Comparison of ENCODE assay signal across 21 cellular contexts in genomic region chr2:66303471-66303870, GRCh38.
"Had no signal": no experiment of that assay in that cellular context is flagged by ENCODE, and none has a peak within 500 bp of the region (broad histone marks: within the 10 kb centered on the region; RNA-seq: fewer than 3 reads in every experiment).

No MANE protein-coding gene starts in this region.

- ATAC-seq: activated CD4-positive, CD25-positive, alpha-beta regulatory T cell treated with anti-CD3 and anti-CD28 coated beads, Interleukin-2, amount 50 U/mL, for 24 hours; activated naive CD8-positive, alpha-beta T cell treated with anti-CD3 and anti-CD28 coated beads, Interleukin-2, amount 50 U/mL, for 24 hours; mucosa of descending colon; psoas muscle; right cardiac atrium had no signal

- H3K4me3 Mint-ChIP-seq: activated CD4-positive, alpha-beta T cell treated with anti-CD3 and anti-CD28 coated beads, Interleukin-2, amount 10 ng/mL, durations not matched to agents 7 days and 5 days; activated naive CD4-positive, alpha-beta T cell treated with anti-CD3 and anti-CD28 coated beads, Interleukin-2, amount 10 ng/mL, durations not matched to agents 7 days and 5 days; activated naive CD8-positive, alpha-beta T cell treated with anti-CD3 and anti-CD28 coated beads, Interleukin-2, amount 50 U/mL, for 24 hours; endodermal cell; memory B cell; naive B cell; stimulated activated naive CD8-positive, alpha-beta T cell treated with anti-CD3 and anti-CD28 coated beads, Interleukin-15, Interleukin-2, amounts not matched to agents 100 ng/mL and 50 ng/mL, for 24 hours had no signal

- H3K9me3 Mint-ChIP-seq: activated CD4-positive, alpha-beta T cell treated with anti-CD3 and anti-CD28 coated beads, Interleukin-2, amount 10 ng/mL, durations not matched to agents 7 days and 5 days; activated naive CD8-positive, alpha-beta T cell treated with anti-CD3 and anti-CD28 coated beads, Interleukin-2, amount 50 U/mL, for 24 hours; endodermal cell; memory B cell; stimulated activated naive CD8-positive, alpha-beta T cell treated with anti-CD3 and anti-CD28 coated beads, Interleukin-15, Interleukin-2, amounts not matched to agents 100 ng/mL and 50 ng/mL, for 24 hours had no signal

- H3K36me3 Mint-ChIP-seq: activated naive CD4-positive, alpha-beta T cell treated with anti-CD3 and anti-CD28 coated beads, Interleukin-2, amount 10 ng/mL, durations not matched to agents 7 days and 5 days; memory B cell; naive B cell had no signal

- H3K27me3 Mint-ChIP-seq: activated CD4-positive, alpha-beta T cell treated with anti-CD3 and anti-CD28 coated beads, Interleukin-2, amount 10 ng/mL, durations not matched to agents 7 days and 5 days; activated naive CD4-positive, alpha-beta T cell treated with anti-CD3 and anti-CD28 coated beads, Interleukin-2, amount 10 ng/mL, durations not matched to agents 7 days and 5 days; activated naive CD8-positive, alpha-beta T cell treated with anti-CD3 and anti-CD28 coated beads, Interleukin-2, amount 50 U/mL, for 24 hours; stimulated activated naive CD8-positive, alpha-beta T cell treated with anti-CD3 and anti-CD28 coated beads, Interleukin-15, Interleukin-2, amounts not matched to agents 100 ng/mL and 50 ng/mL, for 24 hours had no signal

- DNase-seq: activated CD4-positive, alpha-beta T cell treated with anti-CD3 and anti-CD28 coated beads, Interleukin-2, amount 10 ng/mL, durations not matched to agents 7 days and 5 days; activated CD8-positive, alpha-beta memory T cell treated with anti-CD3 and anti-CD28 coated beads, Interleukin-2, amount 50 U/mL, for 4 hours; activated effector memory CD4-positive, alpha-beta T cell treated with Interleukin-2 at 50 U/mL for 16 hours; activated naive CD4-positive, alpha-beta T cell treated with anti-CD3 and anti-CD28 coated beads, Interleukin-2, amount 10 ng/mL, durations not matched to agents 7 days and 5 days; activated naive CD8-positive, alpha-beta T cell treated with anti-CD3 and anti-CD28 coated beads, Interleukin-2, amount 50 U/mL, for 24 hours; activated T-cell treated with anti-CD3 and anti-CD28 coated beads, Interleukin-2, amount 50 U/mL, for 48 hours; anterior cingulate cortex; brain microvascular endothelial cell; central memory CD4-positive, alpha-beta T cell; colonic mucosa; endodermal cell; foreskin fibroblast; mucosa of descending colon; naive B cell; psoas muscle; stimulated activated CD4-positive, alpha-beta T cell treated with anti-CD3 and anti-CD28 coated beads, Interleukin-2, amount 100 ng/mL, for 24 hours; transverse colon had no signal

- H3K27ac Mint-ChIP-seq: activated CD4-positive, alpha-beta T cell treated with anti-CD3 and anti-CD28 coated beads, Interleukin-2, amount 10 ng/mL, durations not matched to agents 7 days and 5 days; activated naive CD4-positive, alpha-beta T cell treated with anti-CD3 and anti-CD28 coated beads, Interleukin-2, amount 10 ng/mL, durations not matched to agents 7 days and 5 days; activated naive CD8-positive, alpha-beta T cell treated with anti-CD3 and anti-CD28 coated beads, Interleukin-2, amount 50 U/mL, for 24 hours; endodermal cell; memory B cell; naive B cell; stimulated activated naive CD8-positive, alpha-beta T cell treated with anti-CD3 and anti-CD28 coated beads, Interleukin-15, Interleukin-2, amounts not matched to agents 100 ng/mL and 50 ng/mL, for 24 hours had no signal

- H3K4me1 Mint-ChIP-seq: activated CD4-positive, alpha-beta T cell treated with anti-CD3 and anti-CD28 coated beads, Interleukin-2, amount 10 ng/mL, durations not matched to agents 7 days and 5 days; activated naive CD4-positive, alpha-beta T cell treated with anti-CD3 and anti-CD28 coated beads, Interleukin-2, amount 10 ng/mL, durations not matched to agents 7 days and 5 days; activated naive CD8-positive, alpha-beta T cell treated with anti-CD3 and anti-CD28 coated beads, Interleukin-2, amount 50 U/mL, for 24 hours; memory B cell; naive B cell had no signal
